ENCODE assay signal across 8 cellular contexts in the genomic region with DNA sequence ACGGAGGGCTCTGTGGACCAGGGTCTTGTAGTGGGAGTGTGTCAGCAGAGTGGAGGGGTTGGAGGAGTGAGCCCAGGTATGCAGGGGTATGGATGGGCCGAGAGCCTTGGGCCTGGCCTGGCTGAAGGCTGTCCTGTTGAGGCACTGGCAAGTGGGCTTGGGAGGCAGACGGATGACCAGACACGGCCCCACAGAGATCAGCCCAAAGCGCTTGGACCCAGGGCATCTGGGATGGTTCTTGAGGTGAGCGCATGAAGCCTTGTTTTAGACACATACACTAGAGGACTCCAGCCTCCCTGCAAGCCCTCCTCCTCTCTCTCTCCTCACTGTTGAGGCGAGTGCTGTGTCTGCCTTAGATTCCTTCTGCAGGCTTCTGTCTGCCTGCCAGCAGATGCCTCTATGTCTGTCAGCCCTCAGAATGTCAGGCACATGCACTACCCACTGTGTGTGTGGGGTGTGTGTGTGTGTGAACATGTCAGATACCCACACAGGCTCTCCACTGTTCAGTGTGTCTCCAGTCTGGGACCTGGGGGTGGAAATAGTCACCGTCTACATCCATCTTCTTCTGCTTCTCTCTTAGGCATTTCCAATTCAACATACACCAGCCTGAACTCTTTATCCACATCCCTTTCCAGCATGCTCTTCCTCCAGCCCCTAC.
A peak's percentile ranks its signal among the peaks of the same experiment; 100 is the strongest.
DNase-seq lines count a peak whose midpoint lies in the region; ATAC-seq, FAIRE-seq and TF ChIP-seq lines count a peak whose summit lies in the region.
"Not testable (repeated sequence)": the region's sequence is repeated elsewhere in the genome, so short reads cannot be mapped to it uniquely, and the experiment has no call there.

No MANE protein-coding gene starts in this region.

- DNase-seq in A549 (ENCODE audit: low read depth in 1 of 2, low spot score in 1 of 2); IMR-90; activated naive CD8-positive, alpha-beta T cell treated with anti-CD3 and anti-CD28 coated beads, Interleukin-2, amount 50 U/mL, for 24 hours; fibroblast of villous mesenchyme (ENCODE audit: low read depth); keratinocyte (ENCODE audit: low read depth, low spot score): not testable (repeated sequence)

- H3K18ac ChIP-seq in IMR-90 (ENCODE audit: low read depth, low read length), result not testable (repeated sequence)

- H3K23ac ChIP-seq in IMR-90 (ENCODE audit: low read depth, low read length), result not testable (repeated sequence)

- not testable (repeated sequence) for H2BK20ac ChIP-seq in IMR-90 (ENCODE audit: low read depth, low read length)

- not testable (repeated sequence) for H3K36me3 Mint-ChIP-seq in activated naive CD8-positive, alpha-beta T cell treated with anti-CD3 and anti-CD28 coated beads, Interleukin-2, amount 50 U/mL, for 24 hours (ENCODE audit: low read depth); stimulated activated memory B cell treated with anti-CD40 and anti-IgM and Interleukin-4, amounts not matched to agents 10 μg/mL and 1 μg/mL and 100 μg/mL, for 72 hours

- H3K36me3 ChIP-seq in IMR-90 (ENCODE audit: control insufficient read depth, insufficient read depth, low read length); keratinocyte (ENCODE audit: control insufficient read depth in 2 of 2, extremely low read depth in 1 of 2, insufficient read depth in 2 of 2, low read length in 2 of 2): not testable (repeated sequence)

- not testable (repeated sequence) for H2AK5ac ChIP-seq in IMR-90 (ENCODE audit: low read depth, low read length)

- H3K14ac ChIP-seq in IMR-90 (replicated peaks; ENCODE audit: low read depth, low read length), result not testable (repeated sequence)

- BruUV-seq in IMR-90 (replicated peaks; lab: Mats Ljungman, UMichigan), result not testable (repeated sequence)

- H2BK120ac ChIP-seq in IMR-90 (ENCODE audit: low read depth, low read length), result not testable (repeated sequence)

- not testable (repeated sequence) for H2AK9ac ChIP-seq in IMR-90 (replicated peaks; ENCODE audit: low read depth, low read length, poor library complexity)

- H3K9me1 ChIP-seq in IMR-90 (ENCODE audit: insufficient read depth, low read length); keratinocyte (ENCODE audit: control insufficient read depth, extremely low read depth, insufficient read depth, low read length): not testable (repeated sequence)

- CTCF ChIA-PET in A549 (lab: Yijun Ruan, JAX); IMR-90 (lab: Yijun Ruan, JAX): not testable (repeated sequence)

- H2AFZ ChIP-seq in IMR-90 (replicated peaks; ENCODE audit: low read length, poor library complexity); keratinocyte (ENCODE audit: control insufficient read depth, low read length): not testable (repeated sequence)

- not testable (repeated sequence) for H3K79me1 ChIP-seq in IMR-90 (ENCODE audit: low read depth in 1 of 2, low read length in 2 of 2)

- not testable (repeated sequence) for H3K27ac Mint-ChIP-seq in activated naive CD8-positive, alpha-beta T cell treated with anti-CD3 and anti-CD28 coated beads, Interleukin-2, amount 50 U/mL, for 24 hours; stimulated activated memory B cell treated with anti-CD40 and anti-IgM and Interleukin-4, amounts not matched to agents 10 μg/mL and 1 μg/mL and 100 μg/mL, for 72 hours

- not testable (repeated sequence) for TF ChIP-seq CTCF in A549 (IDR thresholded peaks at IDR 0.05); keratinocyte (optimal IDR thresholded peaks at IDR 0.05 in 1 of 3, IDR thresholded peaks at IDR 0.05 in 1 of 3, conservative IDR thresholded peaks at IDR 0.05 in 1 of 3; ENCODE audit: extremely low read depth in 1 of 3, insufficient read depth in 2 of 3, low read length in 3 of 3)
- TF ChIP-seq CTCF in GM12873 (IDR thresholded peaks at IDR 0.05; ENCODE audit: insufficient read depth, low read depth, low read length, missing control alignments), result peak; percentile 17
- TF ChIP-seq CTCF in IMR-90 (conservative IDR thresholded peaks at IDR 0.05; ENCODE audit: low read depth, low read length), result 0 out of 2 replicates have a peak, but pooled peaks have one; percentile 10
- 0 out of 2 replicates have a peak, but pooled peaks have one; percentile 5 for TF ChIP-seq CTCF in WI38 (IDR thresholded peaks at IDR 0.05; ENCODE audit: low read depth, low read length)
- TF ChIP-seq CTCF in fibroblast of villous mesenchyme (IDR thresholded peaks at IDR 0.05; ENCODE audit: insufficient read depth, low read depth, low read length), result peak; percentile 27

- H3K4me2 ChIP-seq in A549; IMR-90 (ENCODE audit: low read depth, low read length); keratinocyte (ENCODE audit: control insufficient read depth, extremely low read depth, insufficient read depth, low read depth, low read length): not testable (repeated sequence)

- not testable (repeated sequence) for H3K4ac ChIP-seq in IMR-90 (ENCODE audit: low read depth, low read length)

- not testable (repeated sequence) for H2BK5ac ChIP-seq in IMR-90 (ENCODE audit: low read depth, low read length, poor library complexity, severe bottlenecking)

- H4K91ac ChIP-seq in IMR-90 (ENCODE audit: insufficient read depth, low read depth, low read length), result not testable (repeated sequence)

- not testable (repeated sequence) for H3K27me3 Mint-ChIP-seq in activated naive CD8-positive, alpha-beta T cell treated with anti-CD3 and anti-CD28 coated beads, Interleukin-2, amount 50 U/mL, for 24 hours; stimulated activated memory B cell treated with anti-CD40 and anti-IgM and Interleukin-4, amounts not matched to agents 10 μg/mL and 1 μg/mL and 100 μg/mL, for 72 hours

- intact Hi-C loops in IMR-90 (cut with micrococcal nuclease), result not testable (repeated sequence)

- not testable (repeated sequence) for H3K4me3 ChIP-seq in A549; IMR-90 (ENCODE audit: insufficient read depth, low read depth, low read length); WI38 (ENCODE audit: low read depth, low read length); fibroblast of villous mesenchyme (ENCODE audit: low read depth, low read length); keratinocyte (ENCODE audit: control insufficient read depth in 2 of 3, extremely low read depth in 1 of 3, insufficient read depth in 2 of 3, low read depth in 1 of 3, low read length in 3 of 3)

- H3K4me1 ChIP-seq in A549; IMR-90 (ENCODE audit: control insufficient read depth, insufficient read depth, low read length); keratinocyte (ENCODE audit: control insufficient read depth, extremely low read depth, insufficient read depth, low read length): not testable (repeated sequence)

- 67% methylated on average over 7 of the region's 8 CpGs for WGBS in A549 (ENCODE audit: missing lambda C conversion rate)
- no CpG with 5 or more reads among the region's 8 CpGs for WGBS in IMR-90 (ENCODE audit: extremely low coverage in 2 of 2, insufficient read length in 1 of 2), 2 experiments

- not testable (repeated sequence) for H3K79me2 ChIP-seq in keratinocyte (ENCODE audit: control insufficient read depth, insufficient read depth, low read length)

- not testable (repeated sequence) for H4K8ac ChIP-seq in IMR-90 (ENCODE audit: low read depth in 2 of 2, low read length in 2 of 2)

- TF ChIP-seq RAD21 in A549 (conservative IDR thresholded peaks at IDR 0.05 in 1 of 2, IDR thresholded peaks at IDR 0.05 in 1 of 2), result peak in 1 of 2 experiments; percentile 12; a peak in 1 of 5 replicates
- TF ChIP-seq RAD21 in IMR-90 (IDR thresholded peaks at IDR 0.05; ENCODE audit: low read length), result not testable (repeated sequence)

- not testable (repeated sequence) for FAIRE-seq in A549 (lab: Jason Lieb, UNC)
- peak; percentile 20 for FAIRE-seq in keratinocyte (lab: Jason Lieb, UNC)

- not testable (repeated sequence) for H3K27ac ChIP-seq in A549; IMR-90 (ENCODE audit: insufficient read depth, low read length); keratinocyte (ENCODE audit: control insufficient read depth, insufficient read depth, low read length)

- in situ Hi-C loops in IMR-90 (cut with MboI; ENCODE audit: low sequenced_read_pairs), result not testable (repeated sequence)

- H3K27me3 ChIP-seq in IMR-90 (ENCODE audit: control insufficient read depth, insufficient read depth, low read length); keratinocyte (ENCODE audit: control insufficient read depth, extremely low read depth, insufficient read depth, low read length): not testable (repeated sequence)

- POLR2A ChIA-PET in A549 (lab: Yijun Ruan, JAX); IMR-90 (lab: Charles Lee; ENCODE audit: unreplicated experiment): not testable (repeated sequence)

- H3K56ac ChIP-seq in IMR-90 (ENCODE audit: extremely low read depth, insufficient read depth, low read length), result not testable (repeated sequence)

- not testable (repeated sequence) for H3K9me3 ChIP-seq in A549; IMR-90 (ENCODE audit: control insufficient read depth, insufficient read depth, low read length); keratinocyte (ENCODE audit: control insufficient read depth, low read depth, low read length)

- H3K9ac ChIP-seq in IMR-90 (ENCODE audit: low read depth, low read length); keratinocyte (ENCODE audit: control insufficient read depth, extremely low read depth, insufficient read depth, low read length): not testable (repeated sequence)

- H4K20me1 ChIP-seq in IMR-90 (ENCODE audit: insufficient read depth, low read length); keratinocyte (ENCODE audit: control insufficient read depth, extremely low read depth, insufficient read depth, low read length): not testable (repeated sequence)

- H3K9me3 Mint-ChIP-seq in activated naive CD8-positive, alpha-beta T cell treated with anti-CD3 and anti-CD28 coated beads, Interleukin-2, amount 50 U/mL, for 24 hours; stimulated activated memory B cell treated with anti-CD40 and anti-IgM and Interleukin-4, amounts not matched to agents 10 μg/mL and 1 μg/mL and 100 μg/mL, for 72 hours: not testable (repeated sequence)

- not testable (repeated sequence) for H3K4me3 Mint-ChIP-seq in activated naive CD8-positive, alpha-beta T cell treated with anti-CD3 and anti-CD28 coated beads, Interleukin-2, amount 50 U/mL, for 24 hours; stimulated activated memory B cell treated with anti-CD40 and anti-IgM and Interleukin-4, amounts not matched to agents 10 μg/mL and 1 μg/mL and 100 μg/mL, for 72 hours

- not testable (repeated sequence) for H2BK15ac ChIP-seq in IMR-90 (ENCODE audit: low read depth, low read length)

- TF ChIP-seq POLR2A in A549 (IDR thresholded peaks at IDR 0.05; ENCODE audit: low read length); IMR-90 (IDR thresholded peaks at IDR 0.05; ENCODE audit: low read depth, low read length): not testable (repeated sequence)

- not testable (repeated sequence) for TF ChIP-seq EP300 in A549 (IDR thresholded peaks at IDR 0.05)

- not testable (repeated sequence) for H4K5ac ChIP-seq in IMR-90 (ENCODE audit: low read depth, low read length)

- dilution Hi-C loops in IMR-90 (cut with HindIII; ENCODE audit: low sequenced_read_pairs, unreplicated experiment); keratinocyte (cut with MboI; ENCODE audit: extremely low pct_ligation_motif_present, low sequenced_read_pairs): not testable (repeated sequence)

- H3K4me1 Mint-ChIP-seq in activated naive CD8-positive, alpha-beta T cell treated with anti-CD3 and anti-CD28 coated beads, Interleukin-2, amount 50 U/mL, for 24 hours; stimulated activated memory B cell treated with anti-CD40 and anti-IgM and Interleukin-4, amounts not matched to agents 10 μg/mL and 1 μg/mL and 100 μg/mL, for 72 hours: not testable (repeated sequence)

- ATAC-seq in A549, result peak; percentile 58 to 80; a peak in 5 of 6 replicates
- ATAC-seq in IMR-90 (ENCODE audit: low read depth), result peak; percentile 81
- ATAC-seq in activated naive CD8-positive, alpha-beta T cell treated with anti-CD3 and anti-CD28 coated beads, Interleukin-2, amount 50 U/mL, for 24 hours, result peak; percentile 19
- ATAC-seq in stimulated activated memory B cell treated with anti-CD40 and anti-IgM and Interleukin-4, amounts not matched to agents 10 μg/mL and 1 μg/mL and 100 μg/mL, for 72 hours, result peak; percentile 49

Comparison
In these comparisons a context has a peak if more than half of its experiments do, and no peak if none do; other contexts are left out.
1. ATAC-seq: peak in every context shown above with its lines; median percentile 81 in IMR-90; 69 in A549; 49 in stimulated activated memory B cell treated with anti-CD40 and anti-IgM and Interleukin-4, amounts not matched to agents 10 μg/mL and 1 μg/mL and 100 μg/mL, for 72 hours; 19 in activated naive CD8-positive, alpha-beta T cell treated with anti-CD3 and anti-CD28 coated beads, Interleukin-2, amount 50 U/mL, for 24 hours.